Comparison of ENCODE assay signal across 24 cellular contexts in the genomic region with DNA sequence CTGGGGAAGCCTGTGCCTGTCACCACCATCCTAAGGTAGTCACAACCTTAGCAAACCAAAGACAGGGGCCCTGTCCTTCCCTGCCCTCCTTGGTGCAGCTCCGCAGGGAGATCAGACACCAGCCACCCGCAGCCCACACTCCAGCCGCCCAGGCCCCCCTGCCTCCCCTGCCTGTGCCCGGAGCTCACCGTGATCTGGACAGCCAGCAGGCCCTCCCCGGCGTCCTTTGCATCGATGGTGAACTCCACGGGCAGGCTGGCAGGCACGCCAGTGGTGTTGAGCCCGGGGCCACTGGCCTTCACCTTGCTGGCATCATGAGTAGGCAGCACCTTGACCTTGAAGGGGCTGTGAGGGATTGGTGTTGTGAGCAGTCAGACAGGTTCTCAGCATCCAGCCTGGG. TPM values are rescaled to one million over a fixed set of nuclear protein-coding genes. Genes with fewer than 3 reads are reported as not detected.
A peak's percentile ranks its signal among the peaks of the same experiment; 100 is the strongest.
DNase-seq lines count a peak whose midpoint lies in the region; ATAC-seq and TF ChIP-seq lines count a peak whose summit lies in the region.
"Had no signal": no experiment of that assay in that cellular context is flagged by ENCODE, and none has a peak within 500 bp of the region (broad histone marks: within the 10 kb centered on the region; RNA-seq: fewer than 3 reads in every experiment).

No MANE protein-coding gene starts in this region.

- H3K27me3 ChIP-seq in transverse colon = no peaks in the 10 kb centered on the region
- H3K27me3 ChIP-seq: adrenal gland, body of pancreas, testis had no signal

- H3K27ac ChIP-seq in transverse colon = peak overlapping the region in 3 of 4 donors; percentile 58 to 99 (median 70)
- H3K27ac ChIP-seq: adrenal gland, body of pancreas, testis had no signal

- no peak for TF ChIP-seq POLR2A in transverse colon (IDR thresholded peaks at IDR 0.05)

- no CpG with 5 or more reads among the region's 11 CpGs for WGBS in transverse colon (ENCODE audit: low coverage in 1 of 2), 2 donors

- no peak for TF ChIP-seq EP300 in transverse colon (IDR thresholded peaks at IDR 0.05; ENCODE audit: low read depth)

- no peaks in the 10 kb centered on the region for H3K9me3 Mint-ChIP-seq in activated naive CD8-positive, alpha-beta T cell (ENCODE audit: low read depth)
- no peaks in the 10 kb centered on the region for H3K9me3 Mint-ChIP-seq in activated naive CD8-positive, alpha-beta T cell treated with anti-CD3 and anti-CD28 coated beads, Interleukin-2, amount 50 U/mL, for 24 hours
- H3K9me3 Mint-ChIP-seq in immature natural killer cell = no peaks in the 10 kb centered on the region
- H3K9me3 Mint-ChIP-seq: natural killer cell treated with Interleukin-12 subunit alpha and Interleukin-12 subunit beta and Interleukin-15 and Interleukin-18, amount 100 ng/mL, for 72 hours had no signal

- TF ChIP-seq CTCF in transverse colon (IDR thresholded peaks at IDR 0.05) = no peak

- H3K4me1 ChIP-seq in transverse colon = no peaks in the 10 kb centered on the region
- H3K4me1 ChIP-seq: adrenal gland, body of pancreas, testis had no signal

- H3K27ac Mint-ChIP-seq in activated naive CD8-positive, alpha-beta T cell = peak overlapping the region; percentile 50
- no peak overlapping the region for H3K27ac Mint-ChIP-seq in activated naive CD8-positive, alpha-beta T cell treated with anti-CD3 and anti-CD28 coated beads, Interleukin-2, amount 50 U/mL, for 24 hours
- no peak overlapping the region for H3K27ac Mint-ChIP-seq in T-helper 17 cell
- H3K27ac Mint-ChIP-seq in immature natural killer cell = peak overlapping the region in 5 of 6 donors; percentile 40 to 78 (median 77)
- H3K27ac Mint-ChIP-seq: B cell had no signal

- H3K4me3 ChIP-seq in transverse colon = no peak overlapping the region
- H3K4me3 ChIP-seq: adrenal gland, body of pancreas, testis had no signal

- in situ Hi-C loops in transverse colon (cut with MboI; ENCODE audit: low pct_ligation_motif_present in 1 of 4, low pct_unique_long_range_greater_than_20kb in 1 of 4, low sequenced_read_pairs in 3 of 4) = no loop called here

- no peak for DNase-seq in activated naive CD8-positive, alpha-beta T cell treated with anti-CD3 and anti-CD28 coated beads, Interleukin-2, amount 50 U/mL, for 24 hours
- no peak for DNase-seq in T-helper 17 cell
- no peak for DNase-seq in immature natural killer cell
- DNase-seq in transverse colon = no peak
- DNase-seq in activated CD4-positive, CD25-positive, alpha-beta regulatory T cell (lab: John Stamatoyannopoulos, UW) = no peak
- DNase-seq in 8988T = no peak
- no peak for DNase-seq in NK-92 (lab: John Stamatoyannopoulos, UW; ENCODE audit: unreplicated experiment)
- DNase-seq: activated CD4-positive, alpha-beta T cell treated with anti-CD3 and anti-CD28 coated beads for 4 hours; adrenal gland; body of pancreas; cerebellar nuclear complex; Kasumi-1; left cardiac atrium; NCI-H1417 treated with DMSO at 0.1 percent for 48 hours; NCI-H2029 treated with DMSO at 0.1 percent for 48 hours; NCI-H226; retina; small intestine; stimulated activated naive CD8-positive, alpha-beta T cell treated with anti-CD3 and anti-CD28 coated beads, Interleukin-15, Interleukin-2, amounts not matched to agents 100 U/mL and 50 U/mL, for 24 hours; testis had no signal

- no peaks in the 10 kb centered on the region for H3K27me3 Mint-ChIP-seq in activated naive CD8-positive, alpha-beta T cell
- no peaks in the 10 kb centered on the region for H3K27me3 Mint-ChIP-seq in activated naive CD8-positive, alpha-beta T cell treated with anti-CD3 and anti-CD28 coated beads, Interleukin-2, amount 50 U/mL, for 24 hours
- no peaks in the 10 kb centered on the region for H3K27me3 Mint-ChIP-seq in T-helper 17 cell
- peaks cover 41 to 60% (median 53%) of the 10 kb centered on the region in 3 donors for H3K27me3 Mint-ChIP-seq in immature natural killer cell (ENCODE audit: low read depth in 3 of 3)
- H3K27me3 Mint-ChIP-seq: B cell; natural killer cell treated with Interleukin-12 subunit alpha and Interleukin-12 subunit beta and Interleukin-15 and Interleukin-18, amount 100 ng/mL, for 72 hours had no signal

- peaks cover 0 to 5% (median 0%) of the 10 kb centered on the region in 4 donors for H3K36me3 ChIP-seq in transverse colon

- H3K9me3 ChIP-seq in T-helper 17 cell (ENCODE audit: control insufficient read depth, low read length, poor library complexity, severe bottlenecking) = no peaks in the 10 kb centered on the region
- no peaks in the 10 kb centered on the region for H3K9me3 ChIP-seq in transverse colon
- H3K9me3 ChIP-seq: adrenal gland, body of pancreas, testis had no signal

- intact Hi-C loops in transverse colon (cut with DNase I; ENCODE audit: low total_unique reads) = no loop called here

- no peaks in the 10 kb centered on the region for H3K36me3 Mint-ChIP-seq in activated naive CD8-positive, alpha-beta T cell
- H3K36me3 Mint-ChIP-seq in activated naive CD8-positive, alpha-beta T cell treated with anti-CD3 and anti-CD28 coated beads, Interleukin-2, amount 50 U/mL, for 24 hours (ENCODE audit: low read depth) = peaks cover 23% of the 10 kb centered on the region
- H3K36me3 Mint-ChIP-seq in T-helper 17 cell (ENCODE audit: low read depth) = peaks cover 2% of the 10 kb centered on the region
- H3K36me3 Mint-ChIP-seq in immature natural killer cell = peaks cover 3 to 24% (median 4%) of the 10 kb centered on the region in 3 donors
- H3K36me3 Mint-ChIP-seq: natural killer cell treated with Interleukin-12 subunit alpha and Interleukin-12 subunit beta and Interleukin-15 and Interleukin-18, amount 100 ng/mL, for 72 hours had no signal

- peaks cover 20% of the 10 kb centered on the region for H3K4me1 Mint-ChIP-seq in activated naive CD8-positive, alpha-beta T cell (ENCODE audit: low read depth)
- H3K4me1 Mint-ChIP-seq in activated naive CD8-positive, alpha-beta T cell treated with anti-CD3 and anti-CD28 coated beads, Interleukin-2, amount 50 U/mL, for 24 hours = peaks cover 38% of the 10 kb centered on the region
- H3K4me1 Mint-ChIP-seq in T-helper 17 cell = peaks cover 18% of the 10 kb centered on the region
- H3K4me1 Mint-ChIP-seq in immature natural killer cell = peaks cover 34 to 61% of the 10 kb centered on the region in 2 donors

- no peak for ATAC-seq in activated naive CD8-positive, alpha-beta T cell treated with anti-CD3 and anti-CD28 coated beads, Interleukin-2, amount 50 U/mL, for 24 hours
- ATAC-seq in T-helper 17 cell = no peak
- ATAC-seq: body of pancreas; HCT116; left cardiac atrium; natural killer cell treated with Interleukin-12 subunit alpha and Interleukin-12 subunit beta and Interleukin-15 and Interleukin-18, amount 100 ng/mL, for 72 hours had no signal

- peak overlapping the region; percentile 5 for H3K4me3 Mint-ChIP-seq in activated naive CD8-positive, alpha-beta T cell
- H3K4me3 Mint-ChIP-seq in activated naive CD8-positive, alpha-beta T cell treated with anti-CD3 and anti-CD28 coated beads, Interleukin-2, amount 50 U/mL, for 24 hours = no peak overlapping the region
- H3K4me3 Mint-ChIP-seq in T-helper 17 cell = peak overlapping the region; percentile 82
- no peak overlapping the region for H3K4me3 Mint-ChIP-seq in immature natural killer cell
- H3K4me3 Mint-ChIP-seq: B cell had no signal

RNA-seq across cellular contexts. Expression of gene FLNA, which starts 16.4 kb away (rescaled TPM):
- 1,000 to 10,000 TPM; 1,780 to 2,536 TPM for total RNA-seq in T-helper 17 cell
- polyA plus RNA-seq in immature natural killer cell = 1,000 to 10,000 TPM in 1 of 3 donors, 100 to 1,000 TPM in 2; 135 to 1,231 (median 241) TPM
- 1,000 to 10,000 TPM in 2 of 4 donors, 100 to 1,000 TPM in 2; 632 to 3,163 (median 1,262) TPM for total RNA-seq in transverse colon

RNA-seq across cellular contexts. Expression of gene EMD, which starts 21.1 kb away (rescaled TPM):
- total RNA-seq in T-helper 17 cell = 100 to 1,000 TPM; 121 to 132 TPM
- polyA plus RNA-seq in immature natural killer cell = 10 to 100 TPM; 27.2 to 31.2 (median 28.9) TPM
- total RNA-seq in transverse colon = 10 to 100 TPM; 27.3 to 89.8 (median 55.5) TPM

RNA-seq across cellular contexts. Expression of gene RPL10, which starts 40.2 kb away (rescaled TPM):
- 1,000 to 10,000 TPM; 4,596 to 4,820 TPM for total RNA-seq in T-helper 17 cell
- 1,000 to 10,000 TPM; 2,085 to 3,021 (median 2,819) TPM for polyA plus RNA-seq in immature natural killer cell
- total RNA-seq in transverse colon = 1,000 to 10,000 TPM; 1,352 to 4,861 (median 3,415) TPM

RNA-seq across cellular contexts. Expression of gene DNASE1L1, which starts 51.0 kb away (rescaled TPM):
- 10 to 100 TPM; 20.5 to 22.6 TPM for total RNA-seq in T-helper 17 cell
- 10 to 100 TPM; 14.1 to 21.1 (median 17.8) TPM for polyA plus RNA-seq in immature natural killer cell
- total RNA-seq in transverse colon = 100 to 1,000 TPM in 1 of 4 donors, 10 to 100 TPM in 3; 15.9 to 156 (median 36.9) TPM

RNA-seq across cellular contexts. Expression of gene TAFAZZIN, which starts 53.3 kb away (rescaled TPM):
- total RNA-seq in T-helper 17 cell = 10 to 100 TPM; 84.1 to 95.7 TPM
- polyA plus RNA-seq in immature natural killer cell = 10 to 100 TPM; 24.9 to 39.2 (median 32.4) TPM
- 100 to 1,000 TPM in 2 of 4 donors, 10 to 100 TPM in 2; 46.7 to 495 (median 101) TPM for total RNA-seq in transverse colon

Comparison
In these comparisons a context has a peak if more than half of its experiments do, and no peak if none do; other contexts are left out.
1. H3K27ac Mint-ChIP-seq: peak in activated naive CD8-positive, alpha-beta T cell (single experiment) and immature natural killer cell (5 of 6); none in activated naive CD8-positive, alpha-beta T cell treated with anti-CD3 and anti-CD28 coated beads, Interleukin-2, amount 50 U/mL, for 24 hours (single experiment) and T-helper 17 cell (single experiment).
2. H3K4me3 Mint-ChIP-seq: peak in activated naive CD8-positive, alpha-beta T cell (single experiment) and T-helper 17 cell (single experiment); none in activated naive CD8-positive, alpha-beta T cell treated with anti-CD3 and anti-CD28 coated beads, Interleukin-2, amount 50 U/mL, for 24 hours (single experiment) and immature natural killer cell (0 of 5).